In the genomic region with DNA sequence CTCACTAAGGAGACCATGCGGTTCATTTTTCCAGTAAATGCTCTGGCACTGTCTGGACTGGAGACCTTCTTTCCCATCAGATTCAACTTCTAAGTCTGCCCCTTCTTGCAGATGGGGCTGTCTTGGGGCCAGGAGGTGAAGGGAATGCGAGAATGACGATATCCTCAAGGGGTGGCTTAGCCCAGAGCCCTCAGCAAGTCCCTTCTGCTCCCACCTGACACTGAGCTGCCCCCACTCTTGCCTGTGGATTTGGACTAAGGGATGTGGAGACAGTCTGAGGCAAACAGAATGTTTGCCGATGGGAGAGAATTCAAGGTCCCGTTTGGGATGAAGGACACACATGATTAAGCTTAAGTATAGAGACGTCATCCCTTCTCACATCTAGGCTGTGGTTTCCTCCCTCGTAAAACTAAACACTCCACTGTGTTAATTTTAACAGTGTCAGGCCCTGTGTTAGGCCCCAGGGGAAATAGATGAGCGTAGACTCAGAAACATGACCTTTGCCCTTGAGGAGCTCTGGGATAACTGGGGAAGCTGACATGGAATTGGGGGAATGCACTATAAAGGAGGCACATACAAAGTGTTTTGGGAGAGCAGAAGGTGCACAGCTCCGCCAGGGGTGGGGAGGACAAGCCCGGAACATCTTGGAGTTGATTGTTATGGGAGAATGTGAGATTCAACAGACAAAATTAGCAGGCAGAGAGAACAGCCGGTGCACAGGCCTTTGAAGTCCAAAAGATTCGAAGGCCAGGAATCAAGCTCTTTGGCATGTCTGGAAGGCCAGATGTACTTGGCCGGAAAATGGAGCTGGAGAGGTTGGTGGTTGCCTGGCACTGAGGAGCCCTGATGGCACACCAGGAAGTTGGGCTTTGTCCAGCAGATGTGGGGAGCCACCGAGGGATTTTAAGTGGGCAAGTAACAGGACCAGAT, we compare ENCODE assay signal across 1 cellular context.
TF ChIP-seq lines count a peak whose summit lies in the region.

No MANE protein-coding gene starts in this region.

TF ChIP-seq in HEK293, 187 proteins besides CTCF, POLR2A, EP300 and RAD21 (continued from another document and continues in another):
- TF ChIP-seq ZNF16 (tag by site-specific recombination; IDR thresholded peaks at IDR 0.05; ENCODE audit: low read depth) (no peak), ZNF394 (tag by site-specific recombination; IDR thresholded peaks at IDR 0.05; ENCODE audit: borderline replicate concordance) (0 out of 2 replicates have a peak, but pooled peaks have one; percentile 21), MEIS1 (CRISPR knock-in tag; IDR thresholded peaks at IDR 0.05; ENCODE audit: borderline replicate concordance) (no peak), ZNF223 (tag by site-specific recombination; IDR thresholded peaks at IDR 0.05) (no peak), ZNF449 (tag by site-specific recombination; IDR thresholded peaks at IDR 0.05) (no peak), ZNF501 (tag by site-specific recombination; IDR thresholded peaks at IDR 0.05) (no peak), ZNF76 (tag by site-specific recombination; IDR thresholded peaks at IDR 0.05; ENCODE audit: borderline replicate concordance, low read depth) (no peak), ZNF140 (tag by site-specific recombination; IDR thresholded peaks at IDR 0.05) (peak; percentile 27; the same call in 1 of the 2 replicates), ZNF571 (tag by site-specific recombination; IDR thresholded peaks at IDR 0.05) (no peak), FEZF1 (tag by site-specific recombination; IDR thresholded peaks at IDR 0.05) (0 out of 2 replicates have a peak, but pooled peaks have one; percentile 18), ZFP41 (tag by site-specific recombination; IDR thresholded peaks at IDR 0.05; ENCODE audit: borderline replicate concordance) (no peak), ZNF112 (tag by site-specific recombination; IDR thresholded peaks at IDR 0.05) (no peak), ZNF513 (tag by site-specific recombination; IDR thresholded peaks at IDR 0.05) (no peak), ZSCAN23 (tag by site-specific recombination; IDR thresholded peaks at IDR 0.05) (no peak), ZNF404 (tag by site-specific recombination; IDR thresholded peaks at IDR 0.05) (no peak), ZIC2 (tag by site-specific recombination; IDR thresholded peaks at IDR 0.05) (no peak), HOXA7 (CRISPR knock-in tag; IDR thresholded peaks at IDR 0.05; ENCODE audit: borderline replicate concordance) (no peak), ZFP37 (tag by site-specific recombination; IDR thresholded peaks at IDR 0.05) (no peak), ZNF747 (tag by site-specific recombination; IDR thresholded peaks at IDR 0.05) (no peak), ZNF341 (tag by site-specific recombination; IDR thresholded peaks at IDR 0.05; ENCODE audit: low read depth) (peak; percentile 60), ZNF623 (tag by site-specific recombination; IDR thresholded peaks at IDR 0.05) (no peak), ZNF26 (tag by site-specific recombination; IDR thresholded peaks at IDR 0.05) (no peak), YY1 (tag by site-specific recombination; IDR thresholded peaks at IDR 0.05) (no peak), ZNF670 (tag by site-specific recombination; IDR thresholded peaks at IDR 0.05; ENCODE audit: low read depth) (no peak), ZNF645 (tag by site-specific recombination; IDR thresholded peaks at IDR 0.05) (no peak), ZNF48 (tag by site-specific recombination; IDR thresholded peaks at IDR 0.05) (no peak), ZBTB17 (tag by site-specific recombination; IDR thresholded peaks at IDR 0.05) (no peak), ZSCAN30 (tag by site-specific recombination; IDR thresholded peaks at IDR 0.05) (no peak), ZNF292 (tag by site-specific recombination; IDR thresholded peaks at IDR 0.05; ENCODE audit: borderline replicate concordance, low read depth) (no peak), ZNF280C (tag by site-specific recombination; IDR thresholded peaks at IDR 0.05) (no peak), ZNF391 (tag by site-specific recombination; IDR thresholded peaks at IDR 0.05; ENCODE audit: borderline replicate concordance, low read depth) (no peak), RBAK (tag by site-specific recombination; IDR thresholded peaks at IDR 0.05) (no peak), SP7 (tag by site-specific recombination; IDR thresholded peaks at IDR 0.05) (peak; percentile 62), ZBTB21 (tag by site-specific recombination; IDR thresholded peaks at IDR 0.05) (no peak), ZNF549 (tag by site-specific recombination; IDR thresholded peaks at IDR 0.05) (no peak), ZNF768 (tag by site-specific recombination; IDR thresholded peaks at IDR 0.05) (no peak), INSM2 (tag by site-specific recombination; IDR thresholded peaks at IDR 0.05) (no peak; the same call in 1 of the 2 replicates), ZNF664 (tag by site-specific recombination; IDR thresholded peaks at IDR 0.05) (no peak), ZNF423 (tag by site-specific recombination; IDR thresholded peaks at IDR 0.05) (no peak), ZNF354C (tag by site-specific recombination; IDR thresholded peaks at IDR 0.05; ENCODE audit: borderline replicate concordance, low read depth) (no peak), IKZF3 (tag by site-specific recombination; IDR thresholded peaks at IDR 0.05) (no peak), ZNF433 (tag by site-specific recombination; IDR thresholded peaks at IDR 0.05; ENCODE audit: low read depth) (no peak), HIC1 (tag by site-specific recombination; IDR thresholded peaks at IDR 0.05) (peak; percentile 61), EGR2 (tag by site-specific recombination; IDR thresholded peaks at IDR 0.05; ENCODE audit: low read depth) (no peak), TRIM28 (IDR thresholded peaks at IDR 0.05; ENCODE audit: borderline replicate concordance, low read length) (0 out of 2 replicates have a peak, but pooled peaks have one; percentile 12)
- TF ChIP-seq, protein P1, sequence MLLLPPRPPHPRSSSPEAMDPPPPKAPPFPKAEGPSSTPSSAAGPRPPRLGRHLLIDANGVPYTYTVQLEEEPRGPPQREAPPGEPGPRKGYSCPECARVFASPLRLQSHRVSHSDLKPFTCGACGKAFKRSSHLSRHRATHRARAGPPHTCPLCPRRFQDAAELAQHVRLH (tag by site-specific recombination; IDR thresholded peaks at IDR 0.05): no peak
- TF ChIP-seq, protein P2, sequence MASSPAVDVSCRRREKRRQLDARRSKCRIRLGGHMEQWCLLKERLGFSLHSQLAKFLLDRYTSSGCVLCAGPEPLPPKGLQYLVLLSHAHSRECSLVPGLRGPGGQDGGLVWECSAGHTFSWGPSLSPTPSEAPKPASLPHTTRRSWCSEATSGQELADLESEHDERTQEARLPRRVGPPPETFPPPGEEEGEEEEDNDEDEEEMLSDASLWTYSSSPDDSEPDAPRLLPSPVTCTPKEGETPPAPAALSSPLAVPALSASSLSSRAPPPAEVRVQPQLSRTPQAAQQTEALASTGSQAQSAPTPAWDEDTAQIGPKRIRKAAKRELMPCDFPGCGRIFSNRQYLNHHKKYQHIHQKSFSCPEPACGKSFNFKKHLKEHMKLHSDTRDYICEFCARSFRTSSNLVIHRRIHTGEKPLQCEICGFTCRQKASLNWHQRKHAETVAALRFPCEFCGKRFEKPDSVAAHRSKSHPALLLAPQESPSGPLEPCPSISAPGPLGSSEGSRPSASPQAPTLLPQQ (tag by site-specific recombination; IDR thresholded peaks at IDR 0.05): no peak
- TF ChIP-seq, protein P3, sequence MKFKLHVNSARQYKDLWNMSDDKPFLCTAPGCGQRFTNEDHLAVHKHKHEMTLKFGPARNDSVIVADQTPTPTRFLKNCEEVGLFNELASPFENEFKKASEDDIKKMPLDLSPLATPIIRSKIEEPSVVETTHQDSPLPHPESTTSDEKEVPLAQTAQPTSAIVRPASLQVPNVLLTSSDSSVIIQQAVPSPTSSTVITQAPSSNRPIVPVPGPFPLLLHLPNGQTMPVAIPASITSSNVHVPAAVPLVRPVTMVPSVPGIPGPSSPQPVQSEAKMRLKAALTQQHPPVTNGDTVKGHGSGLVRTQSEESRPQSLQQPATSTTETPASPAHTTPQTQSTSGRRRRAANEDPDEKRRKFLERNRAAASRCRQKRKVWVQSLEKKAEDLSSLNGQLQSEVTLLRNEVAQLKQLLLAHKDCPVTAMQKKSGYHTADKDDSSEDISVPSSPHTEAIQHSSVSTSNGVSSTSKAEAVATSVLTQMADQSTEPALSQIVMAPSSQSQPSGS (tag by site-specific recombination; IDR thresholded peaks at IDR 0.05; ENCODE audit: low read depth): 0 out of 2 replicates have a peak, but pooled peaks have one; percentile 33
